9 cellular contexts compared by ENCODE assay signal in genomic region chr6:20919677-20920385, GRCh38.
DNase-seq lines count a peak whose midpoint lies in the region; ATAC-seq and TF ChIP-seq lines count a peak whose summit lies in the region.
"Had no signal": no experiment of that assay in that cellular context is flagged by ENCODE, and none has a peak within 500 bp of the region (broad histone marks: within the 10 kb centered on the region; RNA-seq: fewer than 3 reads in every experiment).

No MANE protein-coding gene starts in this region.

- no peaks in the 10 kb centered on the region for H3K27me3 Mint-ChIP-seq in activated T-helper 17 cell treated with anti-CD3 and anti-CD28 coated beads, Interleukin-2, amount 50 U/mL, for 72 hours
- peaks cover 0 to 2% (median 0%) of the 10 kb centered on the region in 3 donors for H3K27me3 Mint-ChIP-seq in CD14-positive monocyte (ENCODE audit: low read depth in 3 of 3)

- no peak for TF ChIP-seq CTCF in GM12864 (IDR thresholded peaks at IDR 0.05; ENCODE audit: low read depth, low read length, missing control alignments)
- no peak for TF ChIP-seq CTCF in body of pancreas (IDR thresholded peaks at IDR 0.05)
- no peak for TF ChIP-seq CTCF in CD14-positive monocyte (IDR thresholded peaks at IDR 0.05)

- peaks cover 23% of the 10 kb centered on the region for H3K4me1 Mint-ChIP-seq in activated T-helper 17 cell treated with anti-CD3 and anti-CD28 coated beads, Interleukin-2, amount 50 U/mL, for 72 hours
- peaks cover 13% of the 10 kb centered on the region for H3K4me1 Mint-ChIP-seq in CD14-positive monocyte

- DNase-seq in GM12864 (ENCODE audit: low read depth) (peak; percentile 55), SIG-M5 (lab: John Stamatoyannopoulos, UW) (no peak), body of pancreas (no peak), CD14-positive monocyte (ENCODE audit: low spot score) (no peak)
- DNase-seq in activated effector memory CD4-positive, alpha-beta T cell treated with anti-CD3 and anti-CD28 coated beads, Interleukin-2, amount 50 U/mL, for 16 hours: no peak
- DNase-seq: testis had no signal

- H3K36me3 ChIP-seq in body of pancreas (replicated peaks in 1 of 2; ENCODE audit: insufficient read depth in 1 of 2, low read depth in 2 of 2): no peaks in the 10 kb centered on the region

- H3K9me3 ChIP-seq in body of pancreas: no peaks in the 10 kb centered on the region
- H3K9me3 ChIP-seq: testis had no signal

- no peaks in the 10 kb centered on the region for H3K27me3 ChIP-seq in body of pancreas
- H3K27me3 ChIP-seq: testis had no signal

- ATAC-seq in GM19395 (IDR thresholded peaks at IDR 0.05; ENCODE audit: unreplicated experiment): peak; percentile 90
- ATAC-seq in HG03025 (IDR thresholded peaks at IDR 0.05; ENCODE audit: low FRiP score, unreplicated experiment): peak; percentile 77
- ATAC-seq in activated T-helper 17 cell treated with anti-CD3 and anti-CD28 coated beads, Interleukin-2, amount 50 U/mL, for 72 hours (replicated peaks): peak; percentile 94
- ATAC-seq in body of pancreas: no peak

- peak overlapping the region; percentile 32 for H3K4me3 Mint-ChIP-seq in activated T-helper 17 cell treated with anti-CD3 and anti-CD28 coated beads, Interleukin-2, amount 50 U/mL, for 72 hours
- H3K4me3 Mint-ChIP-seq in CD14-positive monocyte: no peak overlapping the region

- H3K36me3 Mint-ChIP-seq in activated T-helper 17 cell treated with anti-CD3 and anti-CD28 coated beads, Interleukin-2, amount 50 U/mL, for 72 hours (ENCODE audit: low read depth): peaks cover 10% of the 10 kb centered on the region
- no peaks in the 10 kb centered on the region for H3K36me3 Mint-ChIP-seq in CD14-positive monocyte

- H3K9me3 Mint-ChIP-seq in activated T-helper 17 cell treated with anti-CD3 and anti-CD28 coated beads, Interleukin-2, amount 50 U/mL, for 72 hours: no peaks in the 10 kb centered on the region
- H3K9me3 Mint-ChIP-seq in CD14-positive monocyte: peaks cover 0 to 7% (median 0%) of the 10 kb centered on the region in 7 donors

- intact Hi-C loops in body of pancreas (cut with DNase I) (no loop called here), CD14-positive monocyte (cut with micrococcal nuclease) (no loop called here)

- H3K27ac Mint-ChIP-seq in activated T-helper 17 cell treated with anti-CD3 and anti-CD28 coated beads, Interleukin-2, amount 50 U/mL, for 72 hours: peak overlapping the region; percentile 80
- H3K27ac Mint-ChIP-seq in CD14-positive monocyte: no peak overlapping the region

- H3K4me1 ChIP-seq in body of pancreas: no peaks in the 10 kb centered on the region
- H3K4me1 ChIP-seq: testis had no signal

- no peak for TF ChIP-seq POLR2A in body of pancreas (IDR thresholded peaks at IDR 0.05)

- 91 to 93% methylated on average over 4 of the region's 4 CpGs for WGBS in body of pancreas, 2 donors

- H3K4me3 ChIP-seq in GM12864 (ENCODE audit: low read depth, low read length) (no peak overlapping the region), body of pancreas (no peak overlapping the region)
- H3K4me3 ChIP-seq: testis had no signal

- no peak overlapping the region for H3K27ac ChIP-seq in body of pancreas
- H3K27ac ChIP-seq: testis had no signal
